Comparison of ENCODE assay signal across 9 cellular contexts in genomic region chr11:61028135-61028729, GRCh38. TPM values are rescaled to one million over a fixed set of nuclear protein-coding genes. Genes with fewer than 3 reads are reported as not detected.
DNase-seq lines count a peak whose midpoint lies in the region; ATAC-seq and TF ChIP-seq lines count a peak whose summit lies in the region.
"Had no signal": no experiment of that assay in that cellular context is flagged by ENCODE, and none has a peak within 500 bp of the region (broad histone marks: within the 10 kb centered on the region; RNA-seq: fewer than 3 reads in every experiment).

No MANE protein-coding gene starts in this region.

- H3K27ac ChIP-seq in CD8-positive, alpha-beta memory T cell (ENCODE audit: low read depth, low read length): no peak overlapping the region
- H3K27ac ChIP-seq in GM23338 (ENCODE audit: low read depth): no peak overlapping the region

- H3K9me3 ChIP-seq in CD8-positive, alpha-beta memory T cell (ENCODE audit: low read length): no peaks in the 10 kb centered on the region

- H3K79me2 ChIP-seq in GM23338 (replicated peaks; ENCODE audit: insufficient read depth): no peaks in the 10 kb centered on the region

- ATAC-seq in GM21423 (IDR thresholded peaks at IDR 0.05; ENCODE audit: unreplicated experiment) (peak; percentile 87), Right ventricle myocardium inferior (no peak), GM23338 (no peak)

- H4K20me1 ChIP-seq in GM23338 (replicated peaks; ENCODE audit: insufficient read depth): no peaks in the 10 kb centered on the region

- no peak for TF ChIP-seq CTCF in GM23338 (conservative IDR thresholded peaks at IDR 0.05; ENCODE audit: low read depth in 2 of 2)

- H3K27ac Mint-ChIP-seq in CD8-positive, alpha-beta memory T cell: peak overlapping the region; percentile 61 to 96 (median 95)
- H3K27ac Mint-ChIP-seq in activated T-helper 1 cell treated with anti-CD3 and anti-CD28 coated beads, Interleukin-12 subunit alpha, Interleukin-12 subunit beta, Interleukin-2, Interleukin-4 antibody, amounts not matched to agents 30 ng/mL and 10 ng/mL and 1 ng/mL, durations not matched to agents 14 hours and 24 hours and 36 hours: peak overlapping the region; percentile 100
- H3K27ac Mint-ChIP-seq in immature natural killer cell (peak overlapping the region in 2 of 6 donors; percentile 12 to 51), GM23338 (no peak overlapping the region)

- H3K4me3 Mint-ChIP-seq in CD8-positive, alpha-beta memory T cell: peak overlapping the region; percentile 62 to 84 (median 77)
- peak overlapping the region; percentile 91 for H3K4me3 Mint-ChIP-seq in activated T-helper 1 cell treated with anti-CD3 and anti-CD28 coated beads, Interleukin-12 subunit alpha, Interleukin-12 subunit beta, Interleukin-2, Interleukin-4 antibody, amounts not matched to agents 30 ng/mL and 10 ng/mL and 1 ng/mL, durations not matched to agents 14 hours and 24 hours and 36 hours
- H3K4me3 Mint-ChIP-seq in immature natural killer cell: peak overlapping the region in 1 of 5 donors; percentile 1
- no peak overlapping the region for H3K4me3 Mint-ChIP-seq in GM23338
- H3K4me3 Mint-ChIP-seq: nephron had no signal

- no peaks in the 10 kb centered on the region for H3K27me3 ChIP-seq in CD8-positive, alpha-beta memory T cell (ENCODE audit: insufficient read depth, low read length, poor library complexity, severe bottlenecking)
- no peaks in the 10 kb centered on the region for H3K27me3 ChIP-seq in GM23338 (ENCODE audit: insufficient read depth)

- H3K4me3 ChIP-seq in CD8-positive, alpha-beta memory T cell (ENCODE audit: low read length): peak overlapping the region; percentile 40
- no peak overlapping the region for H3K4me3 ChIP-seq in GM23338

- H3K36me3 ChIP-seq in CD8-positive, alpha-beta memory T cell (ENCODE audit: insufficient read depth, low read length): no peaks in the 10 kb centered on the region
- H3K36me3 ChIP-seq in GM23338 (ENCODE audit: insufficient read depth): no peaks in the 10 kb centered on the region

- H3K4me1 ChIP-seq in CD8-positive, alpha-beta memory T cell (ENCODE audit: insufficient read depth, low read length): peaks cover 57% of the 10 kb centered on the region
- H3K4me1 ChIP-seq in GM23338 (ENCODE audit: insufficient read depth): peaks cover 6% of the 10 kb centered on the region; the same call in 1 of the 2 replicates

- POLR2A ChIA-PET in CD8-positive, alpha-beta memory T cell (lab: Charles Lee): interaction anchor here (0.5 to 3.8 kb wide), 6 partner anchors 13 to 100 kb away, joined by 3 to 38 read pairs (median 4); no protein-coding TSS in a partner anchor

- peaks cover 48 to 70% (median 61%) of the 10 kb centered on the region in 3 donors for H3K4me1 Mint-ChIP-seq in CD8-positive, alpha-beta memory T cell
- H3K4me1 Mint-ChIP-seq in activated T-helper 1 cell treated with anti-CD3 and anti-CD28 coated beads, Interleukin-12 subunit alpha, Interleukin-12 subunit beta, Interleukin-2, Interleukin-4 antibody, amounts not matched to agents 30 ng/mL and 10 ng/mL and 1 ng/mL, durations not matched to agents 14 hours and 24 hours and 36 hours (ENCODE audit: low read depth): peaks cover 87% of the 10 kb centered on the region
- H3K4me1 Mint-ChIP-seq in immature natural killer cell (peaks cover 18 to 24% of the 10 kb centered on the region in 2 donors), GM23338 (peaks cover 14% of the 10 kb centered on the region)

- no peaks in the 10 kb centered on the region for H3K9me2 ChIP-seq in GM23338 (ENCODE audit: insufficient read depth)

- H3K36me3 Mint-ChIP-seq in CD8-positive, alpha-beta memory T cell: peaks cover 0 to 14% (median 0%) of the 10 kb centered on the region in 3 donors
- peaks cover 53% of the 10 kb centered on the region for H3K36me3 Mint-ChIP-seq in activated T-helper 1 cell treated with anti-CD3 and anti-CD28 coated beads, Interleukin-12 subunit alpha, Interleukin-12 subunit beta, Interleukin-2, Interleukin-4 antibody, amounts not matched to agents 30 ng/mL and 10 ng/mL and 1 ng/mL, durations not matched to agents 14 hours and 24 hours and 36 hours (ENCODE audit: low read depth)
- no peaks in the 10 kb centered on the region for H3K36me3 Mint-ChIP-seq in immature natural killer cell
- no peaks in the 10 kb centered on the region for H3K36me3 Mint-ChIP-seq in GM23338 (ENCODE audit: low read depth)

- no peaks in the 10 kb centered on the region for H3K9me3 Mint-ChIP-seq in CD8-positive, alpha-beta memory T cell
- H3K9me3 Mint-ChIP-seq in activated T-helper 1 cell treated with anti-CD3 and anti-CD28 coated beads, Interleukin-12 subunit alpha, Interleukin-12 subunit beta, Interleukin-2, Interleukin-4 antibody, amounts not matched to agents 30 ng/mL and 10 ng/mL and 1 ng/mL, durations not matched to agents 14 hours and 24 hours and 36 hours: no peaks in the 10 kb centered on the region
- H3K9me3 Mint-ChIP-seq in immature natural killer cell (peaks cover 0 to 3% (median 0%) of the 10 kb centered on the region in 6 donors), GM23338 (no peaks in the 10 kb centered on the region)
- H3K9me3 Mint-ChIP-seq: nephron had no signal

- H2AFZ ChIP-seq in GM23338: no peak overlapping the region

- H3K27me3 Mint-ChIP-seq in CD8-positive, alpha-beta memory T cell: peaks cover 0 to 4% of the 10 kb centered on the region in 2 donors
- no peaks in the 10 kb centered on the region for H3K27me3 Mint-ChIP-seq in activated T-helper 1 cell treated with anti-CD3 and anti-CD28 coated beads, Interleukin-12 subunit alpha, Interleukin-12 subunit beta, Interleukin-2, Interleukin-4 antibody, amounts not matched to agents 30 ng/mL and 10 ng/mL and 1 ng/mL, durations not matched to agents 14 hours and 24 hours and 36 hours (ENCODE audit: insufficient read depth)
- H3K27me3 Mint-ChIP-seq in immature natural killer cell (ENCODE audit: low read depth in 3 of 3): peaks cover 0 to 12% (median 5%) of the 10 kb centered on the region in 3 donors
- H3K27me3 Mint-ChIP-seq in GM23338 (ENCODE audit: insufficient read depth, low read depth, poor library complexity): peaks cover 9% of the 10 kb centered on the region

- intact Hi-C loops in activated T-helper 1 cell treated with anti-CD3 and anti-CD28 coated beads, Interleukin-12 subunit alpha, Interleukin-12 subunit beta, Interleukin-2, Interleukin-4 antibody, amounts not matched to agents 30 ng/mL and 10 ng/mL and 1 ng/mL, durations not matched to agents 14 hours and 24 hours and 36 hours (cut with micrococcal nuclease): loop anchor here (1.0 to 2.0 kb wide), 2 partner anchors 15 to 33 kb away; no protein-coding TSS in a partner anchor
- intact Hi-C loops in Right ventricle myocardium inferior (cut with DNase I): no loop called here

- H3K4me2 ChIP-seq in GM23338: no peak overlapping the region

- peak in 3 of 5 donors; percentile 23 to 70 (median 56) for DNase-seq in CD8-positive, alpha-beta memory T cell
- DNase-seq in NCI-H1105 (lab: John Stamatoyannopoulos, UW) (peak; percentile 65), Right ventricle myocardium inferior (ENCODE audit: missing footprints) (no peak), immature natural killer cell (no peak), GM23338 (ENCODE audit: low spot score) (no peak)
- DNase-seq in activated T-helper 1 cell treated with anti-CD3 and anti-CD28 coated beads, Interleukin-12 subunit alpha, Interleukin-12 subunit beta, Interleukin-2, Interleukin-4 antibody, amounts not matched to agents 30 ng/mL and 10 ng/mL and 1 ng/mL, durations not matched to agents 14 hours and 24 hours and 36 hours (ENCODE audit: low spot score): no peak
- DNase-seq in stimulated activated CD4-positive, alpha-beta T cell treated with anti-CD3 and anti-CD28 coated beads, Interleukin-4, amount 100 ng/mL, for 48 hours (ENCODE audit: low read depth in 2 of 2): peak; percentile 51 to 74

- CTCF ChIA-PET in CD8-positive, alpha-beta memory T cell (lab: Charles Lee): interaction anchor here (0.7 to 3.4 kb wide), 9 partner anchors 13 to 159 kb away, joined by 3 to 27 read pairs (median 3); no protein-coding TSS in a partner anchor

- H3F3A ChIP-seq in GM23338 (replicated peaks; ENCODE audit: low read depth): no peaks in the 10 kb centered on the region

TF ChIP-seq in GM23338, 12 proteins besides CTCF, POLR2A, EP300 and RAD21 (continues in another document):
- TF ChIP-seq REST (IDR thresholded peaks at IDR 0.05; ENCODE audit: unreplicated experiment): no peak
- TF ChIP-seq NANOG (IDR thresholded peaks at IDR 0.05; ENCODE audit: borderline replicate concordance): no peak

RNA-seq across cellular contexts. Expression of gene CD6, which starts 56.8 kb away (rescaled TPM):
- 100 to 1,000 TPM; 229 to 233 TPM for total RNA-seq in CD8-positive, alpha-beta memory T cell
- 156 TPM for polyA plus RNA-seq in CD8-positive, alpha-beta memory T cell
- 411 and 416 TPM in 2 replicates for total RNA-seq in activated T-helper 1 cell treated with anti-CD3 and anti-CD28 coated beads, Interleukin-12 subunit alpha, Interleukin-12 subunit beta, Interleukin-2, Interleukin-4 antibody, amounts not matched to agents 30 ng/mL and 10 ng/mL and 1 ng/mL, durations not matched to agents 14 hours and 24 hours and 36 hours
- total RNA-seq in Right ventricle myocardium inferior: 0.22 TPM
- polyA plus RNA-seq in immature natural killer cell (10 to 100 TPM; 17.3 to 47.3 (median 19.1) TPM), GM23338 (2016; fragmentation: Nextera tagmentation; extraction: Ambion mirVana) (not detected in 2 replicates)
- 0.49 and 1.9 TPM in 2 replicates for total RNA-seq in GM23338 (2014; rRNA removed; shearing (Covaris generic))

Comparison
In these comparisons a context has a peak if more than half of its experiments do, and no peak if none do; other contexts are left out.
1. DNase-seq: peak in CD8-positive, alpha-beta memory T cell (3 of 5), NCI-H1105 (single experiment) and stimulated activated CD4-positive, alpha-beta T cell treated with anti-CD3 and anti-CD28 coated beads, Interleukin-4, amount 100 ng/mL, for 48 hours (2 of 2); none in activated T-helper 1 cell treated with anti-CD3 and anti-CD28 coated beads, Interleukin-12 subunit alpha, Interleukin-12 subunit beta, Interleukin-2, Interleukin-4 antibody, amounts not matched to agents 30 ng/mL and 10 ng/mL and 1 ng/mL, durations not matched to agents 14 hours and 24 hours and 36 hours (single experiment), Right ventricle myocardium inferior (single experiment), immature natural killer cell (0 of 3) and GM23338 (single experiment).
2. RNA of gene CD6, which starts 56.8 kb away (total RNA-seq): 411 to 416 TPM in activated T-helper 1 cell treated with anti-CD3 and anti-CD28 coated beads, Interleukin-12 subunit alpha, Interleukin-12 subunit beta, Interleukin-2, Interleukin-4 antibody, amounts not matched to agents 30 ng/mL and 10 ng/mL and 1 ng/mL, durations not matched to agents 14 hours and 24 hours and 36 hours and 229 to 233 TPM in CD8-positive, alpha-beta memory T cell; 0.49 to 1.9 TPM in GM23338 and 0.22 TPM in Right ventricle myocardium inferior (single experiment); every median in the first group is over 10 times any median in the second.